In the genomic region with DNA sequence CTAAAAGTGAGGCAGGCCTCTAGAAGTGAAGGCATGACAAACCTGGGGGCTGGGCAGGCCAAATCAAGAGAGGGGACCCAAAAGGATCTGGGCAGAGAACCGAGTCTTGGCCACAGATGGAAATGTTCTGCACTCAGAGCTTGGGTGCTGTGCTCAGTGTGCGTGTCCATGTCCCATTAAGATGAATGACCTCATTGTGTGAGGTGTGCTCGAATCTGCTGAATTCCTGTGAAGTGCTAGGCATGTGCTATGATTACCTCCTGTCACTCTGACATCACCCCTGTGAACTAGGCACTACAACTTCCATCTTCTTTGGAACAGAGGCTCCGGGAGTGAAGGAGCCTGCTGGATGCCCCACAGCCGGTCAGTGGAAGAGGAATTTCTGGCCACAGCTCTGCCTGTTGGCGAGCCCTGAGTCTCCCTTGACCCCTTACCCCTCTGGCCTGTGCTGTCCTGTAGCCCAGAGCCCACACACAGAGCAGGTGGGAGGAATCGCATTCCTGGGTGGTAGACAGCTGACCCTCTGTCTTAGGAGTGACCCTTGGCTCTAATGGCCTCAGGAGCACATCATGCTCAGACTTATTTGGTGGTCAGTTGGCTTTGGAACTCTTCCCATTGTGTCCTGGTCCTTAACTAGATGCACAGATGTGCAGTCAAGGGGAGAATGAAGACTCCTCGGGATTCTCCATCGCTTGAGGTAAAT, we compare ENCODE assay signal across 18 cellular contexts.
DNase-seq lines count a peak whose midpoint lies in the region; ATAC-seq, FAIRE-seq and TF ChIP-seq lines count a peak whose summit lies in the region.
"Had no signal": no experiment of that assay in that cellular context is flagged by ENCODE, and none has a peak within 500 bp of the region (broad histone marks: within the 10 kb centered on the region; RNA-seq: fewer than 3 reads in every experiment).

No MANE protein-coding gene starts in this region.

- H3K9me3 ChIP-seq in K562 (replicated peaks; ENCODE audit: control insufficient read depth, insufficient read depth, low read depth, low read length) (no peaks in the 10 kb centered on the region), thyroid gland (no peaks in the 10 kb centered on the region)

- H3K27me3 ChIP-seq in K562 (ENCODE audit: control insufficient read depth in 2 of 2, insufficient read depth in 2 of 2, low read length in 2 of 2): peaks cover 0 to 37% of the 10 kb centered on the region in 2 experiments; a peak in 3 of 5 replicates
- no peaks in the 10 kb centered on the region for H3K27me3 ChIP-seq in thyroid gland

- FAIRE-seq in K562 (lab: Jason Lieb, UNC): no peak
- FAIRE-seq: G401.6 had no signal

- no peak overlapping the region for H2AFZ ChIP-seq in K562 (ENCODE audit: low read depth, low read length)

- H3K36me3 ChIP-seq in K562 (ENCODE audit: control insufficient read depth, insufficient read depth, low read length): no peaks in the 10 kb centered on the region
- H3K36me3 ChIP-seq in thyroid gland: peaks cover 14 to 27% of the 10 kb centered on the region in 2 donors

- H3K4me1 Mint-ChIP-seq in activated T-helper 2 cell treated with anti-CD3 and anti-CD28 coated beads, Interferon-gamma antibody, Interleukin-2, Interleukin-4, amounts not matched to agents 10 μg/mL and 5 μg/mL and 100 μg/mL, durations not matched to agents 14 hours and 24 hours and 36 hours (ENCODE audit: low read depth): peaks cover under 1% of the 10 kb centered on the region
- H3K4me1 Mint-ChIP-seq in effector memory CD8-positive, alpha-beta T cell (ENCODE audit: low read depth in 2 of 2): no peaks in the 10 kb centered on the region
- H3K4me1 Mint-ChIP-seq: CD14-positive monocyte had no signal

- no peak overlapping the region for H3K4me2 ChIP-seq in K562 (ENCODE audit: insufficient read depth, low read length)

- H3K4me1 ChIP-seq in K562 (replicated peaks in 1 of 2; ENCODE audit: control insufficient read depth in 2 of 2, insufficient read depth in 2 of 2, low read length in 2 of 2) (no peaks in the 10 kb centered on the region), thyroid gland (no peaks in the 10 kb centered on the region)

- H3K9me1 ChIP-seq in K562 (ENCODE audit: control insufficient read depth, insufficient read depth, low read length): no peaks in the 10 kb centered on the region

- intact Hi-C loops in Right ventricle myocardium superior (cut with DNase I) (no loop called here), Right ventricle myocardium inferior (cut with DNase I) (no loop called here), K562 (cut with micrococcal nuclease) (no loop called here), thyroid gland (cut with DNase I) (no loop called here)
- intact Hi-C loops in activated T-helper 2 cell treated with anti-CD3 and anti-CD28 coated beads, Interferon-gamma antibody, Interleukin-2, Interleukin-4, amounts not matched to agents 10 μg/mL and 5 μg/mL and 100 μg/mL, durations not matched to agents 14 hours and 24 hours and 36 hours (cut with micrococcal nuclease): no loop called here

- H3K79me2 ChIP-seq in K562 (ENCODE audit: control insufficient read depth, insufficient read depth, low read length): no peaks in the 10 kb centered on the region

- no peak overlapping the region for H3K27ac ChIP-seq in K562 (ENCODE audit: extremely low read depth, low read depth, low read length)
- no peak overlapping the region for H3K27ac ChIP-seq in thyroid gland

- BruUV-seq in K562 (replicated peaks; lab: Mats Ljungman, UMichigan): no TSS peak

- ATAC-seq in Right ventricle myocardium superior (ENCODE audit: poor library complexity) (peak; percentile 16), Right ventricle myocardium inferior (no peak), K562 (peak; percentile 21; the same call in 1 of the 3 replicates), HG02798 (IDR thresholded peaks at IDR 0.05; ENCODE audit: poor library complexity, unreplicated experiment) (no peak)
- no peak for ATAC-seq in effector memory CD8-positive, alpha-beta T cell (replicated peaks)
- ATAC-seq: Panc1 had no signal

- DNase-seq in Right ventricle myocardium superior (no peak), Right ventricle myocardium inferior (ENCODE audit: missing footprints) (no peak), K562 (ENCODE audit: extremely low read depth in 1 of 4, low spot score in 3 of 4) (no peak), myocyte (ENCODE audit: low read depth) (peak; percentile 58), thyroid gland (peak; percentile 24 to 32)
- DNase-seq in activated T-helper 2 cell treated with anti-CD3 and anti-CD28 coated beads, Interferon-gamma antibody, Interleukin-2, Interleukin-4, amounts not matched to agents 10 μg/mL and 5 μg/mL and 100 μg/mL, durations not matched to agents 14 hours and 24 hours and 36 hours (ENCODE audit: low spot score): no peak
- DNase-seq in effector memory CD8-positive, alpha-beta T cell: no peak
- DNase-seq: 8988T, DMS79 treated with DMSO at 0.1 percent for 48 hours, H9, KBM-7, NCI-H1105, NCI-H2081, NCI-H2171 treated with DMSO at 0.1 percent for 48 hours had no signal

- H3K27ac Mint-ChIP-seq in activated T-helper 2 cell treated with anti-CD3 and anti-CD28 coated beads, Interferon-gamma antibody, Interleukin-2, Interleukin-4, amounts not matched to agents 10 μg/mL and 5 μg/mL and 100 μg/mL, durations not matched to agents 14 hours and 24 hours and 36 hours: no peak overlapping the region
- no peak overlapping the region for H3K27ac Mint-ChIP-seq in effector memory CD8-positive, alpha-beta T cell
- H3K27ac Mint-ChIP-seq: CD14-positive monocyte, H9 had no signal

- under 1% methylated on average over 9 of the region's 9 CpGs for WGBS in K562 (ENCODE audit: insufficient coverage, low coverage, missing lambda C conversion rate)
- 76 to 84% methylated on average over 9 of the region's 9 CpGs for WGBS in thyroid gland, 2 donors

- no peak for TF ChIP-seq EP300 in K562 (IDR thresholded peaks at IDR 0.05; ENCODE audit: low read length)

- no peak overlapping the region for H3K9ac ChIP-seq in K562 (ENCODE audit: insufficient read depth in 1 of 2, low read depth in 2 of 2, low read length in 2 of 2)

- no peak for TF ChIP-seq CTCF in K562 (IDR thresholded peaks at IDR 0.05 in 2 of 3, conservative IDR thresholded peaks at IDR 0.05 in 1 of 3; ENCODE audit: insufficient read depth in 2 of 3, low read depth in 1 of 3, low read length in 3 of 3)
- TF ChIP-seq CTCF in thyroid gland (IDR thresholded peaks at IDR 0.05): no peak

- H3K4me3 ChIP-seq in K562: no peak overlapping the region
- H3K4me3 ChIP-seq in thyroid gland (replicated peaks in 1 of 3): no peak overlapping the region

- no peaks in the 10 kb centered on the region for H3K27me3 Mint-ChIP-seq in activated T-helper 2 cell treated with anti-CD3 and anti-CD28 coated beads, Interferon-gamma antibody, Interleukin-2, Interleukin-4, amounts not matched to agents 10 μg/mL and 5 μg/mL and 100 μg/mL, durations not matched to agents 14 hours and 24 hours and 36 hours (ENCODE audit: low read depth)
- peaks cover 25 to 32% of the 10 kb centered on the region in 2 donors for H3K27me3 Mint-ChIP-seq in effector memory CD8-positive, alpha-beta T cell

- TF ChIP-seq POLR2A in K562 (conservative IDR thresholded peaks at IDR 0.05) (no peak), thyroid gland (IDR thresholded peaks at IDR 0.05) (no peak)

- in situ Hi-C loops in K562 (cut with MboI): no loop called here

- no peak for TF ChIP-seq RAD21 in K562 (CRISPR knock-in tag; conservative IDR thresholded peaks at IDR 0.05 in 1 of 2, IDR thresholded peaks at IDR 0.05 in 1 of 2)

- no peaks in the 10 kb centered on the region for H4K20me1 ChIP-seq in K562 (replicated peaks; ENCODE audit: control insufficient read depth, insufficient read depth, low read length)

- CTCF ChIA-PET in K562 (lab: Yijun Ruan, JAX; ENCODE audit: low intra/inter-chr PET ratio): no interaction called here

- no peaks in the 10 kb centered on the region for H3K9me3 Mint-ChIP-seq in activated T-helper 2 cell treated with anti-CD3 and anti-CD28 coated beads, Interferon-gamma antibody, Interleukin-2, Interleukin-4, amounts not matched to agents 10 μg/mL and 5 μg/mL and 100 μg/mL, durations not matched to agents 14 hours and 24 hours and 36 hours
- no peaks in the 10 kb centered on the region for H3K9me3 Mint-ChIP-seq in effector memory CD8-positive, alpha-beta T cell
- H3K9me3 Mint-ChIP-seq: H9 had no signal

- H3K36me3 Mint-ChIP-seq in activated T-helper 2 cell treated with anti-CD3 and anti-CD28 coated beads, Interferon-gamma antibody, Interleukin-2, Interleukin-4, amounts not matched to agents 10 μg/mL and 5 μg/mL and 100 μg/mL, durations not matched to agents 14 hours and 24 hours and 36 hours (ENCODE audit: low read depth): no peaks in the 10 kb centered on the region
- no peaks in the 10 kb centered on the region for H3K36me3 Mint-ChIP-seq in effector memory CD8-positive, alpha-beta T cell (ENCODE audit: insufficient read depth)
- H3K36me3 Mint-ChIP-seq: CD14-positive monocyte had no signal

- H3K4me3 Mint-ChIP-seq in activated T-helper 2 cell treated with anti-CD3 and anti-CD28 coated beads, Interferon-gamma antibody, Interleukin-2, Interleukin-4, amounts not matched to agents 10 μg/mL and 5 μg/mL and 100 μg/mL, durations not matched to agents 14 hours and 24 hours and 36 hours (ENCODE audit: low read depth): no peak overlapping the region
- H3K4me3 Mint-ChIP-seq in effector memory CD8-positive, alpha-beta T cell: no peak overlapping the region
- H3K4me3 Mint-ChIP-seq: CD14-positive monocyte, H9 had no signal

- POLR2A ChIA-PET in K562 (lab: Yijun Ruan, JAX): interaction anchor here (0.6 kb wide), 2 partner anchors 9 to 48 kb away, joined by 3 read pairs; no protein-coding TSS in a partner anchor

TF ChIP-seq in K562, 482 proteins besides CTCF, POLR2A, EP300 and RAD21 (continues in another document):
- TF ChIP-seq, protein P1, sequence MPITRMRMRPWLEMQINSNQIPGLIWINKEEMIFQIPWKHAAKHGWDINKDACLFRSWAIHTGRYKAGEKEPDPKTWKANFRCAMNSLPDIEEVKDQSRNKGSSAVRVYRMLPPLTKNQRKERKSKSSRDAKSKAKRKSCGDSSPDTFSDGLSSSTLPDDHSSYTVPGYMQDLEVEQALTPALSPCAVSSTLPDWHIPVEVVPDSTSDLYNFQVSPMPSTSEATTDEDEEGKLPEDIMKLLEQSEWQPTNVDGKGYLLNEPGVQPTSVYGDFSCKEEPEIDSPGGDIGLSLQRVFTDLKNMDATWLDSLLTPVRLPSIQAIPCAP (CRISPR knock-in tag; IDR thresholded peaks at IDR 0.05; ENCODE audit: borderline replicate concordance): no peak

Comparison
In these comparisons a context has a peak if more than half of its experiments do, and no peak if none do; other contexts are left out.
1. ATAC-seq: peak in Right ventricle myocardium superior (single experiment) and K562 (single experiment); none in Right ventricle myocardium inferior (single experiment), HG02798 (single experiment) and effector memory CD8-positive, alpha-beta T cell (single experiment).
2. DNase-seq: peak in myocyte (single experiment) and thyroid gland (2 of 2); none in Right ventricle myocardium superior (single experiment), Right ventricle myocardium inferior (single experiment), K562 (0 of 4), activated T-helper 2 cell treated with anti-CD3 and anti-CD28 coated beads, Interferon-gamma antibody, Interleukin-2, Interleukin-4, amounts not matched to agents 10 μg/mL and 5 μg/mL and 100 μg/mL, durations not matched to agents 14 hours and 24 hours and 36 hours (single experiment) and effector memory CD8-positive, alpha-beta T cell (0 of 3).